ENCODE assay signal across 26 cellular contexts in the genomic region with DNA sequence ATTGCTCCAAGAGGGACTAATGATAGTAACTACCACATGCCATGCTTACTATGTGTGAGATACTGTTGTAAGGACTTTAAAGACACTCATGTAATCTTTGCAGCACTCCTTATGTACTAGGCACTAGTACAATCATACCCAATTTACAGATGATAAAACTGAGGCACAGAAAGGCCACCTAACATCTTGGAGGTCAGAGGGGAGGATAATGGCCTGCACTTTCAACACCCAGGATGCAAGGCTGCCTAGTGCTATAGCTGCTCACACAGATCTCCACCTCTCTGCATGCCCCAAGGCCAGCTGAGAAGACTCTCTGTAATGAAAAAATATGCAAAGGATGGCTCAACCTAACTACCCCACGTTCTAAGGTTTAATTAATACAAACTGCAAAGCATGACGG.
"Had no signal": no experiment of that assay in that cellular context is flagged by ENCODE, and none has a peak within 500 bp of the region (broad histone marks: within the 10 kb centered on the region; RNA-seq: fewer than 3 reads in every experiment).

No MANE protein-coding gene starts in this region.

- H3K4me3 ChIP-seq: left ventricle myocardium inferior, lung, mucosa of descending colon, psoas muscle, right atrium auricular region, skin epidermis, stomach, suprapubic skin, thoracic aorta, tibial artery, upper lobe of right lung had no signal

- H3K27me3 ChIP-seq: right atrium auricular region, stomach, suprapubic skin, tibial artery, upper lobe of right lung had no signal

- H3K36me3 ChIP-seq: right atrium auricular region, stomach, suprapubic skin, thoracic aorta, tibial artery, upper lobe of right lung had no signal

- H3K27ac Mint-ChIP-seq: memory B cell; nephron; stimulated activated naive B cell treated with anti-CD40 and anti-IgM and Interleukin-4, amounts not matched to agents 10 μg/mL and 1 μg/mL and 100 μg/mL, for 72 hours had no signal

- H3K9me3 Mint-ChIP-seq: memory B cell; naive thymus-derived CD8-positive, alpha-beta T cell; neural crest cell; stimulated activated naive B cell treated with anti-CD40 and anti-IgM and Interleukin-4, amounts not matched to agents 10 μg/mL and 1 μg/mL and 100 μg/mL, for 72 hours had no signal

- ATAC-seq: mucosa of descending colon; naive thymus-derived CD8-positive, alpha-beta T cell; sciatic nerve; stimulated activated naive B cell treated with anti-CD40 and anti-IgM and Interleukin-4, amounts not matched to agents 10 μg/mL and 1 μg/mL and 100 μg/mL, for 72 hours; stimulated activated naive CD8-positive, alpha-beta T cell treated with anti-CD3 and anti-CD28 coated beads, Interleukin-15, Interleukin-2, amounts not matched to agents 100 U/mL and 50 U/mL, for 24 hours; upper lobe of right lung had no signal

- H2AFZ ChIP-seq: parathyroid adenoma had no signal

- H3K4me3 Mint-ChIP-seq: memory B cell; naive thymus-derived CD8-positive, alpha-beta T cell; nephron; neural crest cell; stimulated activated naive B cell treated with anti-CD40 and anti-IgM and Interleukin-4, amounts not matched to agents 10 μg/mL and 1 μg/mL and 100 μg/mL, for 72 hours had no signal

- H3K9ac ChIP-seq: parathyroid adenoma had no signal

- H3K27ac ChIP-seq: left ventricle myocardium inferior, parathyroid adenoma, psoas muscle, right atrium auricular region, skin epidermis, suprapubic skin, thoracic aorta, tibial artery, upper lobe of right lung had no signal

- H3K36me3 Mint-ChIP-seq: memory B cell; stimulated activated naive B cell treated with anti-CD40 and anti-IgM and Interleukin-4, amounts not matched to agents 10 μg/mL and 1 μg/mL and 100 μg/mL, for 72 hours had no signal

- H3K9me3 ChIP-seq: left ventricle myocardium inferior, mucosa of descending colon, psoas muscle, right atrium auricular region, stomach, suprapubic skin, thoracic aorta, tibial artery, upper lobe of right lung had no signal

- DNase-seq: islet precursor cell; left ventricle myocardium inferior; mucosa of descending colon; naive thymus-derived CD8-positive, alpha-beta T cell; occipital lobe; psoas muscle; stimulated activated CD4-positive, alpha-beta T cell treated with anti-CD3 and anti-CD28 coated beads, Interleukin-12 subunit alpha, Interleukin-12 subunit beta, amount 100 ng/mL, for 4 hours; stimulated activated CD4-positive, alpha-beta T cell treated with anti-CD3 and anti-CD28 coated beads, Interleukin-15, amount 100 ng/mL, for 24 hours; stimulated activated CD4-positive, alpha-beta T cell treated with anti-CD3 and anti-CD28 coated beads, Interleukin-2, amount 100 ng/mL, for 24 hours; stimulated activated CD4-positive, alpha-beta T cell treated with anti-CD3 and anti-CD28 coated beads, Interleukin-4, amount 100 ng/mL, for 1 hour; stimulated activated naive B cell treated with anti-CD40 and anti-IgM and Interleukin-4, amounts not matched to agents 10 μg/mL and 1 μg/mL and 100 μg/mL, for 72 hours; stimulated activated naive CD8-positive, alpha-beta T cell treated with anti-CD3 and anti-CD28 coated beads, Interleukin-15, Interleukin-2, amounts not matched to agents 100 U/mL and 50 U/mL, for 24 hours; stomach; tibial artery; trophoblast cell; upper lobe of right lung had no signal

- H3K27me3 Mint-ChIP-seq: naive thymus-derived CD8-positive, alpha-beta T cell had no signal

- H3K4me1 ChIP-seq: parathyroid adenoma had no signal
